In genomic region chr21:16851054-16851453, GRCh38 we compare ENCODE assay signal across 28 cellular contexts.
DNase-seq lines count a peak whose midpoint lies in the region; ATAC-seq and TF ChIP-seq lines count a peak whose summit lies in the region.
"Had no signal": no experiment of that assay in that cellular context is flagged by ENCODE, and none has a peak within 500 bp of the region (broad histone marks: within the 10 kb centered on the region; RNA-seq: fewer than 3 reads in every experiment).

No MANE protein-coding gene starts in this region.

- H3K9me3 ChIP-seq in Caco-2, result no peaks in the 10 kb centered on the region
- H3K9me3 ChIP-seq: thyroid gland had no signal

- no peaks in the 10 kb centered on the region for H3K4me1 ChIP-seq in Caco-2
- H3K4me1 ChIP-seq: ascending aorta, sigmoid colon, thyroid gland had no signal

- intact Hi-C loops in Caco-2 (cut with micrococcal nuclease; ENCODE audit: unreplicated experiment), result no loop called here

- no peaks in the 10 kb centered on the region for H3K4me1 Mint-ChIP-seq in Caco-2 (ENCODE audit: low read depth, unreplicated experiment)
- peaks cover 11% of the 10 kb centered on the region for H3K4me1 Mint-ChIP-seq in chondrocyte (ENCODE audit: low read depth)
- H3K4me1 Mint-ChIP-seq in nephron progenitor cell, result no peaks in the 10 kb centered on the region
- H3K4me1 Mint-ChIP-seq: activated B cell treated with CpG ODN at 0.5 μM for 24 hours; activated naive CD8-positive, alpha-beta T cell treated with anti-CD3 and anti-CD28 coated beads for 36 hours; CD4-positive, CD25-positive, alpha-beta regulatory T cell; central memory CD8-positive, alpha-beta T cell had no signal

- no peaks in the 10 kb centered on the region for H3K27me3 ChIP-seq in Caco-2 (replicated peaks; ENCODE audit: control insufficient read depth, insufficient read depth, low read length)
- H3K27me3 ChIP-seq: ascending aorta, dorsolateral prefrontal cortex, sigmoid colon, thyroid gland had no signal

- H3K27ac Mint-ChIP-seq in Caco-2 (ENCODE audit: unreplicated experiment), result no peak overlapping the region
- no peak overlapping the region for H3K27ac Mint-ChIP-seq in chondrocyte (ENCODE audit: unreplicated experiment)
- no peak overlapping the region for H3K27ac Mint-ChIP-seq in nephron progenitor cell
- H3K27ac Mint-ChIP-seq: activated B cell treated with CpG ODN at 0.5 μM for 24 hours; activated naive CD8-positive, alpha-beta T cell treated with anti-CD3 and anti-CD28 coated beads for 36 hours; CD4-positive, CD25-positive, alpha-beta regulatory T cell; natural killer cell treated with Interleukin-12 subunit alpha and Interleukin-12 subunit beta and Interleukin-15 and Interleukin-18, amount 100 ng/mL, for 72 hours; stimulated activated naive CD8-positive, alpha-beta T cell treated with anti-CD3 and anti-CD28 coated beads, Interleukin-15, Interleukin-2, amounts not matched to agents 100 ng/mL and 50 ng/mL, for 24 hours had no signal

- H3K36me3 Mint-ChIP-seq in Caco-2 (ENCODE audit: insufficient read depth, unreplicated experiment) (no peaks in the 10 kb centered on the region), chondrocyte (ENCODE audit: low read depth) (peaks cover 7% of the 10 kb centered on the region), nephron progenitor cell (ENCODE audit: low read depth) (no peaks in the 10 kb centered on the region)
- H3K36me3 Mint-ChIP-seq: activated naive CD8-positive, alpha-beta T cell treated with anti-CD3 and anti-CD28 coated beads for 36 hours; CD4-positive, CD25-positive, alpha-beta regulatory T cell had no signal

- TF ChIP-seq CTCF in Caco-2 (IDR thresholded peaks at IDR 0.05; ENCODE audit: insufficient read depth in 1 of 2, low read depth in 1 of 2, low read length in 1 of 2, severe bottlenecking in 1 of 2, unreplicated experiment in 1 of 2) (peak; percentile 20 to 43), chondrocyte (IDR thresholded peaks at IDR 0.05) (peak; percentile 32), nephron progenitor cell (IDR thresholded peaks at IDR 0.05) (peak; percentile 17)

- no TSS peak for BruUV-seq in Caco-2 (replicated peaks; lab: Mats Ljungman, UMichigan)

- H3K4me3 ChIP-seq in Caco-2 (ENCODE audit: low read depth, low read length), result no peak overlapping the region
- H3K4me3 ChIP-seq in Jurkat, Clone E6-1 (ENCODE audit: low read length), result no peak overlapping the region
- H3K4me3 ChIP-seq: ascending aorta, dorsolateral prefrontal cortex, GM23248, sigmoid colon, thyroid gland had no signal

- DNase-seq in Caco-2, result peak in 1 of 2 experiments; percentile 3
- peak; percentile 25 for DNase-seq in Jurkat, Clone E6-1 (ENCODE audit: low read depth, low spot score)
- DNase-seq in chondrocyte (ENCODE audit: low spot score), result no peak
- no peak for DNase-seq in nephron progenitor cell
- no peak for DNase-seq in CD1c-positive myeloid dendritic cell (ENCODE audit: extremely low spot score)
- no peak for DNase-seq in DMS114 treated with DMSO at 0.1 percent for 48 hours (lab: John Stamatoyannopoulos, UW; ENCODE audit: unreplicated experiment)
- DNase-seq: activated B cell treated with CpG ODN at 0.5 μM for 24 hours; activated CD4-positive, alpha-beta T cell treated with anti-CD3 and anti-CD28 coated beads, Interleukin-2, amount 50 U/mL, for 4 hours; activated CD8-positive, alpha-beta memory T cell treated with anti-CD3 and anti-CD28 coated beads, Interleukin-2, amount 50 U/mL, for 48 hours; activated naive CD8-positive, alpha-beta T cell treated with anti-CD3 and anti-CD28 coated beads for 36 hours; CD4-positive, CD25-positive, alpha-beta regulatory T cell; dorsolateral prefrontal cortex; GDM1; GM23248; left ventricle myocardium superior; MV-4-11; NCI-H187 treated with DMSO at 0.1 percent for 48 hours; NCI-H345; NCI-H774; PC-3; SHP77; sigmoid colon; thyroid gland had no signal

- H3K36me3 ChIP-seq in Caco-2 (ENCODE audit: control insufficient read depth, insufficient read depth, low read length), result no peaks in the 10 kb centered on the region
- H3K36me3 ChIP-seq: ascending aorta, sigmoid colon, thyroid gland had no signal

- POLR2A ChIA-PET in Caco-2 (lab: Charles Lee), result no interaction called here

- H3K9me3 Mint-ChIP-seq in Caco-2 (ENCODE audit: unreplicated experiment), result no peaks in the 10 kb centered on the region
- peaks cover 14% of the 10 kb centered on the region for H3K9me3 Mint-ChIP-seq in chondrocyte (ENCODE audit: low read depth)
- peaks cover 13% of the 10 kb centered on the region for H3K9me3 Mint-ChIP-seq in nephron progenitor cell

- H3K4me3 Mint-ChIP-seq in Caco-2 (ENCODE audit: unreplicated experiment) (no peak overlapping the region), chondrocyte (ENCODE audit: unreplicated experiment) (no peak overlapping the region), nephron progenitor cell (no peak overlapping the region)
- H3K4me3 Mint-ChIP-seq: activated B cell treated with CpG ODN at 0.5 μM for 24 hours; activated naive CD8-positive, alpha-beta T cell treated with anti-CD3 and anti-CD28 coated beads for 36 hours; CD4-positive, CD25-positive, alpha-beta regulatory T cell; central memory CD8-positive, alpha-beta T cell; natural killer cell treated with Interleukin-12 subunit alpha and Interleukin-12 subunit beta and Interleukin-15 and Interleukin-18, amount 100 ng/mL, for 72 hours; stimulated activated naive CD8-positive, alpha-beta T cell treated with anti-CD3 and anti-CD28 coated beads, Interleukin-15, Interleukin-2, amounts not matched to agents 100 ng/mL and 50 ng/mL, for 24 hours had no signal

- H3K27me3 Mint-ChIP-seq in Caco-2 (ENCODE audit: insufficient read depth, unreplicated experiment) (no peaks in the 10 kb centered on the region), chondrocyte (ENCODE audit: low read depth) (no peaks in the 10 kb centered on the region), nephron progenitor cell (ENCODE audit: low read depth, poor library complexity) (no peaks in the 10 kb centered on the region)
- H3K27me3 Mint-ChIP-seq: activated B cell treated with CpG ODN at 0.5 μM for 24 hours; activated naive CD8-positive, alpha-beta T cell treated with anti-CD3 and anti-CD28 coated beads for 36 hours; CD4-positive, CD25-positive, alpha-beta regulatory T cell; central memory CD8-positive, alpha-beta T cell; natural killer cell treated with Interleukin-12 subunit alpha and Interleukin-12 subunit beta and Interleukin-15 and Interleukin-18, amount 100 ng/mL, for 72 hours; stimulated activated naive CD8-positive, alpha-beta T cell treated with anti-CD3 and anti-CD28 coated beads, Interleukin-15, Interleukin-2, amounts not matched to agents 100 ng/mL and 50 ng/mL, for 24 hours had no signal

- CTCF ChIA-PET in Caco-2 (lab: Charles Lee), result no interaction called here

- ATAC-seq in GM21723 (IDR thresholded peaks at IDR 0.05; ENCODE audit: unreplicated experiment), result no peak
- ATAC-seq: left ventricle myocardium superior; natural killer cell treated with Interleukin-12 subunit alpha and Interleukin-12 subunit beta and Interleukin-15 and Interleukin-18, amount 100 ng/mL, for 72 hours; PC-3 had no signal
